In the genomic region with DNA sequence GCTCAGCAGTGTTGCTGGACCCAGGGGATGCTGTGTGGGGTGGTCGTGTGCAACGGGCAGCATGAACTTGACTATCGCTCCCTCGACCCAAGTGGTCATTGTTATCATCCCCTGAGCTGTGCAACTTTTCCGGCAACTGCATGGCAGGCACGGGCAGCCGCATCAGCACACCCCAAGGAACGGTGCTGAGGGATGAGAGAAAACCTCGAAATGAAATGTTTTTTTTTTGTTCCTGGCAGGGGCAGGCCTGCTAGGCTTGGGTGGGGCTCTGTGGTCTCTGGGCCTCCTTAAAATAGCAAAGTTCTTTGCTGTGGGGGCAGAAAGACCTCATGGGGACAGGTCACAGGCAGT, we compare ENCODE assay signal across 20 cellular contexts. TPM values are rescaled to one million over a fixed set of nuclear protein-coding genes. Genes with fewer than 3 reads are reported as not detected.
DNase-seq lines count a peak whose midpoint lies in the region; FAIRE-seq and TF ChIP-seq lines count a peak whose summit lies in the region.
"Had no signal": no experiment of that assay in that cellular context is flagged by ENCODE, and none has a peak within 500 bp of the region (broad histone marks: within the 10 kb centered on the region; RNA-seq: fewer than 3 reads in every experiment).

No MANE protein-coding gene starts in this region.

- no peaks in the 10 kb centered on the region for H3K36me3 ChIP-seq in neural progenitor cell
- H3K36me3 ChIP-seq: SJCRH30 had no signal

- DNase-seq in neural progenitor cell (ENCODE audit: low spot score) (no peak), urothelium cell line (ENCODE audit: low spot score) (no peak), T-helper 1 cell (no peak), medulla oblongata (ENCODE audit: extremely low spot score) (no peak)
- DNase-seq in activated naive CD4-positive, alpha-beta T cell treated with anti-CD3 and anti-CD28 coated beads, Interleukin-2, amount 50 U/mL, for 16 hours, result no peak
- DNase-seq: ACHN; GDM1; MM.1S; NCI-H1436 treated with DMSO at 0.1 percent for 48 hours; NCI-H226; NCI-H774; NK-92 treated with Interleukin-12 subunit alpha and Interleukin-12 subunit beta, amount 100 ng/mL, for 24 hours; SJCRH30 had no signal

- H2AFZ ChIP-seq in neural progenitor cell (replicated peaks), result no peak overlapping the region

- no peak overlapping the region for H3K4me3 ChIP-seq in neural progenitor cell
- H3K4me3 ChIP-seq: K562, SJCRH30 had no signal

- H3K9me3 Mint-ChIP-seq in IgD-negative memory B cell (no peaks in the 10 kb centered on the region), brain (peaks cover 0 to 1% (median 0%) of the 10 kb centered on the region in 5 experiments), neural progenitor cell (no peaks in the 10 kb centered on the region)

- H3K4me2 ChIP-seq in neural progenitor cell, result no peak overlapping the region

- H4K20me1 ChIP-seq in neural progenitor cell (ENCODE audit: low read depth), result no peaks in the 10 kb centered on the region

- no peak overlapping the region for H3K9ac ChIP-seq in neural progenitor cell

- H3K27me3 ChIP-seq in neural progenitor cell, result no peaks in the 10 kb centered on the region

- H3K27ac ChIP-seq in neural progenitor cell, result no peak overlapping the region
- H3K27ac ChIP-seq: C4-2B, SJCRH30 had no signal

- H3K4me3 Mint-ChIP-seq in IgD-negative memory B cell (peak overlapping the region in 3 of 4 donors; percentile 39 to 88 (median 88)), brain (peak overlapping the region in 2 of 5 experiments; percentile 35), neural progenitor cell (no peak overlapping the region)

- peak; percentile 48 for FAIRE-seq in urothelium cell line (lab: Jason Lieb, UNC)
- FAIRE-seq: GM18507, H1, K562, RCC 7860 had no signal

- H3K4me1 ChIP-seq in neural progenitor cell, result peaks cover 23% of the 10 kb centered on the region
- H3K4me1 ChIP-seq: SJCRH30 had no signal

- H3K27me3 Mint-ChIP-seq in IgD-negative memory B cell, result peaks cover 32% of the 10 kb centered on the region
- H3K27me3 Mint-ChIP-seq in brain, result peaks cover 6% of the 10 kb centered on the region
- H3K27me3 Mint-ChIP-seq in neural progenitor cell (ENCODE audit: insufficient read depth, low read depth), result peaks cover 3% of the 10 kb centered on the region

- peaks cover 4% of the 10 kb centered on the region for H3K36me3 Mint-ChIP-seq in IgD-negative memory B cell
- H3K36me3 Mint-ChIP-seq in brain, result no peaks in the 10 kb centered on the region
- no peaks in the 10 kb centered on the region for H3K36me3 Mint-ChIP-seq in neural progenitor cell

- no peaks in the 10 kb centered on the region for H3K9me3 ChIP-seq in neural progenitor cell (ENCODE audit: low read depth)
- H3K9me3 ChIP-seq: SJCRH30 had no signal

- no peaks in the 10 kb centered on the region for H3F3A ChIP-seq in neural progenitor cell (ENCODE audit: low read depth)

- no peak for TF ChIP-seq CTCF in brain (conservative IDR thresholded peaks at IDR 0.05)
- TF ChIP-seq CTCF in neural progenitor cell (IDR thresholded peaks at IDR 0.05), result no peak

- H3K4me1 Mint-ChIP-seq in IgD-negative memory B cell (peaks cover 63 to 69% (median 65%) of the 10 kb centered on the region in 3 donors), brain (peaks cover 96% of the 10 kb centered on the region), neural progenitor cell (peaks cover 58% of the 10 kb centered on the region)

- H3K79me2 ChIP-seq in neural progenitor cell (ENCODE audit: low read depth), result no peaks in the 10 kb centered on the region

- H3K27ac Mint-ChIP-seq in IgD-negative memory B cell (peak overlapping the region in 2 of 3 donors; percentile 88 to 90), brain (peak overlapping the region; percentile 16 to 97 (median 88)), neural progenitor cell (peak overlapping the region; percentile 57)

RNA-seq across cellular contexts. Expression of gene CORO2B, which starts 51.4 kb away (rescaled TPM):
- 0.94 TPM for polyA plus RNA-seq in IgD-negative memory B cell
- polyA plus RNA-seq in brain (ENCODE audit: insufficient read depth, low read depth, low replicate concordance), result 59.3 TPM
- total RNA-seq in neural progenitor cell (ENCODE audit: low replicate concordance), result 1.0 and 3.3 TPM in 2 replicates
- total RNA-seq: K562, SJCRH30 had no signal
- polyA plus RNA-seq: K562 had no signal

Comparison
In these comparisons a context has a peak if more than half of its experiments do, and no peak if none do; other contexts are left out.
1. RNA of gene CORO2B, which starts 51.4 kb away (polyA plus RNA-seq): 59.3 TPM in brain (single experiment); 0.94 TPM in IgD-negative memory B cell (single experiment); every median in the first group is over 10 times any median in the second.
2. Peak in every context shown above with its lines, with median percentiles within 50 percentile points of each other: H3K27ac Mint-ChIP-seq.